11 cellular contexts compared by ENCODE assay signal in the genomic region with DNA sequence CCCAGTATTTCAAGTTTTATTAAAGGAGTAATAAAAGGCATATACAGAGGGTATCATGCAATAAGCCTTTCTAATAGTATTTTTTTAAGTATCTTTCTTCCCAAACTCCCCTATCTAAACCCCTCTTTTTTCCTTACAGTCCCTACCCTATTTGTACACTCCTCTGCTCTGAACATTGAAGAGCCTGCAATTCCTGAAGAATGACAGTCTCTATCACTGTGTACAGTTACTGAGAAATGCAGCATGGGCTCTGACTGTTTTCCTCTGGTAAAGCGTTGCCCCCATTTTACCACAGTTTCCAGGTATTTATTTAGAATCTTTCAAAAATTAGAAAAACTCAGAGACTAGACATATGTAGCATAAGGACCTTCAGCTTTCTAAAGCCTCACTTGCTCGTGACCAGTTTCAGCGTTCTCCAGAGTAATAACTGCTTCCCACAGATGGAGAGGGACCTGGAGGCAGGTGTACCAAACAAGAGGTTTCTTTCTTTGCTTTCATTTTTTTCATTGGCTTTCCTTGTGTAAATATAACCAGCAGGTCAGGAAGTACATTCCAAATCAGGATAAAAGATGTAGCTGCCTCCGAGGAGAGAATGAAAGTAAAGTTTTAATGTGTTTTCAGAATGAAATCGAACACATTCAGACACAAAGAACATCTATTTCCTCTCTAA.
DNase-seq lines count a peak whose midpoint lies in the region; ATAC-seq and TF ChIP-seq lines count a peak whose summit lies in the region.
"Had no signal": no experiment of that assay in that cellular context is flagged by ENCODE, and none has a peak within 500 bp of the region (broad histone marks: within the 10 kb centered on the region; RNA-seq: fewer than 3 reads in every experiment).

No MANE protein-coding gene starts in this region.

- H3K4me1 ChIP-seq in CD8-positive, alpha-beta T cell (ENCODE audit: insufficient read depth, low read length) = no peaks in the 10 kb centered on the region
- H3K4me1 ChIP-seq in Panc1 (ENCODE audit: control insufficient read depth, insufficient read depth, low read length) (no peaks in the 10 kb centered on the region), right atrium auricular region (no peaks in the 10 kb centered on the region)

- no peak for TF ChIP-seq CTCF in CD8-positive, alpha-beta T cell (IDR thresholded peaks at IDR 0.05)
- no peak for TF ChIP-seq CTCF in Panc1 (IDR thresholded peaks at IDR 0.05)
- TF ChIP-seq CTCF in right atrium auricular region (IDR thresholded peaks at IDR 0.05) = no peak

- CTCF ChIA-PET in CD8-positive, alpha-beta T cell (lab: Charles Lee) = no interaction called here
- CTCF ChIA-PET in Panc1 (lab: Charles Lee) = no interaction called here

- no peaks in the 10 kb centered on the region for H3K27me3 ChIP-seq in CD8-positive, alpha-beta T cell (ENCODE audit: insufficient read depth, low read length)
- H3K27me3 ChIP-seq in MG63 (no peaks in the 10 kb centered on the region), Panc1 (ENCODE audit: control insufficient read depth, insufficient read depth, low read length) (no peaks in the 10 kb centered on the region), right atrium auricular region (no peaks in the 10 kb centered on the region)

- peaks cover 2% of the 10 kb centered on the region for H3K36me3 Mint-ChIP-seq in CD8-positive, alpha-beta T cell
- H3K36me3 Mint-ChIP-seq: CD4-positive, CD25-positive, alpha-beta regulatory T cell had no signal

- in situ Hi-C loops in Panc1 (cut with HindIII; ENCODE audit: low pct_unique_long_range_greater_than_20kb, low sequenced_read_pairs) = no loop called here

- no peaks in the 10 kb centered on the region for H3K9me3 ChIP-seq in CD8-positive, alpha-beta T cell (ENCODE audit: low read length)
- no peaks in the 10 kb centered on the region for H3K9me3 ChIP-seq in MG63
- no peaks in the 10 kb centered on the region for H3K9me3 ChIP-seq in Panc1 (ENCODE audit: control insufficient read depth, insufficient read depth, low read depth, low read length)
- H3K9me3 ChIP-seq in right atrium auricular region = no peaks in the 10 kb centered on the region

- no peak overlapping the region for H3K4me3 ChIP-seq in CD8-positive, alpha-beta T cell (ENCODE audit: low read depth, low read length)
- peak overlapping the region; percentile 41 for H3K4me3 ChIP-seq in MG63
- H3K4me3 ChIP-seq in Panc1 (ENCODE audit: low read depth in 2 of 2, low read length in 2 of 2) = peak overlapping the region; percentile 22 to 40
- H3K4me3 ChIP-seq in right atrium auricular region = no peak overlapping the region

- POLR2A ChIA-PET in CD8-positive, alpha-beta T cell (lab: Charles Lee) = no interaction called here
- POLR2A ChIA-PET in Panc1 (lab: Charles Lee) = no interaction called here

- peak overlapping the region; percentile 35 for H3K4me3 Mint-ChIP-seq in CD8-positive, alpha-beta T cell
- H3K4me3 Mint-ChIP-seq: T-helper 2 cell treated with Interferon-gamma antibody and Interleukin-4, amounts not matched to agents 5 μg/mL and 100 μg/mL, for 36 hours had no signal

- no peak for ATAC-seq in CD8-positive, alpha-beta T cell
- no peak for ATAC-seq in Panc1
- ATAC-seq in GM19035 (IDR thresholded peaks at IDR 0.05; ENCODE audit: unreplicated experiment) = no peak

- H3K36me3 ChIP-seq in CD8-positive, alpha-beta T cell (ENCODE audit: insufficient read depth, low read length) = no peaks in the 10 kb centered on the region
- H3K36me3 ChIP-seq in MG63 = no peaks in the 10 kb centered on the region
- H3K36me3 ChIP-seq in Panc1 (ENCODE audit: control insufficient read depth, insufficient read depth, low read length) = no peaks in the 10 kb centered on the region
- H3K36me3 ChIP-seq in right atrium auricular region = no peaks in the 10 kb centered on the region

- H3K27me3 Mint-ChIP-seq in CD8-positive, alpha-beta T cell (ENCODE audit: low read depth) = no peaks in the 10 kb centered on the region

- peaks cover 11% of the 10 kb centered on the region for H3K9me3 Mint-ChIP-seq in CD8-positive, alpha-beta T cell

- H3K4me1 Mint-ChIP-seq in CD8-positive, alpha-beta T cell (ENCODE audit: low read depth) = peaks cover 8% of the 10 kb centered on the region

- intact Hi-C loops in CD8-positive, alpha-beta T cell (cut with DNase I, micrococcal nuclease) = no loop called here
- intact Hi-C loops in Panc1 (cut with micrococcal nuclease; ENCODE audit: unreplicated experiment) = no loop called here

- no peak for DNase-seq in CD8-positive, alpha-beta T cell
- no peak for DNase-seq in MG63
- no peak for DNase-seq in Panc1 (ENCODE audit: low read depth, low spot score)
- DNase-seq in kidney tubule cell (ENCODE audit: low spot score) = peak; percentile 8
- DNase-seq in NOMO-1 (lab: John Stamatoyannopoulos, UW; ENCODE audit: unreplicated experiment in 2 of 2) = no peak
- no peak for DNase-seq in right atrium auricular region (ENCODE audit: low spot score)
- no peak for DNase-seq in germinal center (ENCODE audit: low spot score)
- DNase-seq: CD4-positive, CD25-positive, alpha-beta regulatory T cell; NCI-H226 had no signal

- H3K27ac Mint-ChIP-seq in CD8-positive, alpha-beta T cell = no peak overlapping the region
- H3K27ac Mint-ChIP-seq: T-helper 2 cell treated with Interferon-gamma antibody and Interleukin-4, amounts not matched to agents 5 μg/mL and 100 μg/mL, for 36 hours had no signal

- BruUV-seq in Panc1 (replicated peaks; lab: Mats Ljungman, UMichigan) = no TSS peak

- H3K27ac ChIP-seq in CD8-positive, alpha-beta T cell (ENCODE audit: low read depth, low read length) = no peak overlapping the region
- H3K27ac ChIP-seq in Panc1 (ENCODE audit: low read length) (no peak overlapping the region), right atrium auricular region (no peak overlapping the region)

Comparison
In these comparisons a context has a peak if more than half of its experiments do, and no peak if none do; other contexts are left out.
1. H3K4me3 ChIP-seq: peak in MG63 (single experiment) and Panc1 (2 of 2); none in CD8-positive, alpha-beta T cell (single experiment) and right atrium auricular region (0 of 2).